Comparison of ENCODE assay signal across 1 cellular context in genomic region chr15:96330450-96331140, GRCh38.
TF ChIP-seq lines count a peak whose summit lies in the region.

NR2F2 (plus strand) TSS chr15:96330700; CDS start chr15:96332106, 1,406 bp downstream.

TF ChIP-seq in HEK293, 187 proteins besides CTCF, POLR2A, EP300 and RAD21 (continued from another document):
- TF ChIP-seq ZNF280D (tag by site-specific recombination; IDR thresholded peaks at IDR 0.05): no peak
- no peak for TF ChIP-seq ZNF202 (tag by site-specific recombination; IDR thresholded peaks at IDR 0.05; ENCODE audit: borderline replicate concordance)
- peak; percentile 84 for TF ChIP-seq ZNF610 (tag by site-specific recombination; IDR thresholded peaks at IDR 0.05; ENCODE audit: borderline replicate concordance)
- no peak for TF ChIP-seq ZNF768 (tag by site-specific recombination; IDR thresholded peaks at IDR 0.05)
- no peak for TF ChIP-seq ZFP41 (tag by site-specific recombination; IDR thresholded peaks at IDR 0.05; ENCODE audit: borderline replicate concordance)
- peak; percentile 66; the same call in 1 of the 2 replicates for TF ChIP-seq ZSCAN23 (tag by site-specific recombination; IDR thresholded peaks at IDR 0.05)
- peak; percentile 33 for TF ChIP-seq ZNF692 (tag by site-specific recombination; IDR thresholded peaks at IDR 0.05)
- peak; percentile 95 for TF ChIP-seq ZNF2 (tag by site-specific recombination; IDR thresholded peaks at IDR 0.05)
- 0 out of 2 replicates have a peak, but pooled peaks have one; percentile 30 for TF ChIP-seq ZBTB48 (tag by site-specific recombination; IDR thresholded peaks at IDR 0.05)
- TF ChIP-seq KLF7 (tag by site-specific recombination; IDR thresholded peaks at IDR 0.05; ENCODE audit: borderline replicate concordance): no peak
- TF ChIP-seq ZNF423 (tag by site-specific recombination; IDR thresholded peaks at IDR 0.05): no peak; the same call in 1 of the 2 replicates
- TF ChIP-seq EGR2 (tag by site-specific recombination; IDR thresholded peaks at IDR 0.05; ENCODE audit: low read depth): no peak
- TF ChIP-seq ZNF785 (tag by site-specific recombination; IDR thresholded peaks at IDR 0.05): no peak
- TF ChIP-seq ZNF19 (tag by site-specific recombination; IDR thresholded peaks at IDR 0.05; ENCODE audit: low read depth): no peak
- TF ChIP-seq ZNF223 (tag by site-specific recombination; IDR thresholded peaks at IDR 0.05): no peak
- no peak for TF ChIP-seq ZNF747 (tag by site-specific recombination; IDR thresholded peaks at IDR 0.05)
- TF ChIP-seq ZNF221 (tag by site-specific recombination; IDR thresholded peaks at IDR 0.05; ENCODE audit: borderline replicate concordance): no peak
- no peak for TF ChIP-seq SP3 (tag by site-specific recombination; IDR thresholded peaks at IDR 0.05)
- peak; percentile 89 for TF ChIP-seq ZNF341 (tag by site-specific recombination; IDR thresholded peaks at IDR 0.05; ENCODE audit: low read depth)
- TF ChIP-seq SCRT1 (tag by site-specific recombination; IDR thresholded peaks at IDR 0.05; ENCODE audit: borderline replicate concordance): no peak
- TF ChIP-seq ZNF623 (tag by site-specific recombination; IDR thresholded peaks at IDR 0.05): no peak
- no peak for TF ChIP-seq ZNF48 (tag by site-specific recombination; IDR thresholded peaks at IDR 0.05)
- 0 out of 2 replicates have a peak, but pooled peaks have one; percentile 18 for TF ChIP-seq ZIC2 (tag by site-specific recombination; IDR thresholded peaks at IDR 0.05)
- no peak for TF ChIP-seq ZNF791 (tag by site-specific recombination; IDR thresholded peaks at IDR 0.05)
- peak; percentile 80; the same call in 1 of the 2 replicates for TF ChIP-seq TSHZ1 (tag by site-specific recombination; IDR thresholded peaks at IDR 0.05; ENCODE audit: borderline replicate concordance)
- peak; percentile 69; the same call in 1 of the 2 replicates for TF ChIP-seq ZNF513 (tag by site-specific recombination; IDR thresholded peaks at IDR 0.05)
- TF ChIP-seq ZBTB44 (tag by site-specific recombination; IDR thresholded peaks at IDR 0.05): peak; percentile 92
- TF ChIP-seq ZNF366 (tag by site-specific recombination; conservative IDR thresholded peaks at IDR 0.05): peak; percentile 97
- TF ChIP-seq ZBTB6 (tag by site-specific recombination; IDR thresholded peaks at IDR 0.05): peak; percentile 56; the same call in 1 of the 2 replicates
- peak; percentile 61 for TF ChIP-seq ZNF629 (tag by site-specific recombination; IDR thresholded peaks at IDR 0.05)
- no peak for TF ChIP-seq ZNF76 (tag by site-specific recombination; IDR thresholded peaks at IDR 0.05; ENCODE audit: borderline replicate concordance, low read depth)
- peak; percentile 64; the same call in 1 of the 2 replicates for TF ChIP-seq KLF16 (tag by site-specific recombination; IDR thresholded peaks at IDR 0.05)
- peak; percentile 84 for TF ChIP-seq ZNF18 (tag by site-specific recombination; IDR thresholded peaks at IDR 0.05)
- TF ChIP-seq GLI2 (tag by site-specific recombination; IDR thresholded peaks at IDR 0.05; ENCODE audit: borderline replicate concordance, low read depth): no peak
- TF ChIP-seq SP2 (tag by site-specific recombination; IDR thresholded peaks at IDR 0.05): no peak
- no peak for TF ChIP-seq MEIS1 (CRISPR knock-in tag; IDR thresholded peaks at IDR 0.05; ENCODE audit: borderline replicate concordance)
- peak; percentile 47; the same call in 1 of the 2 replicates for TF ChIP-seq MZF1 (tag by site-specific recombination; IDR thresholded peaks at IDR 0.05; ENCODE audit: borderline replicate concordance)
- no peak for TF ChIP-seq ZNF266 (tag by site-specific recombination; IDR thresholded peaks at IDR 0.05; ENCODE audit: low read depth)
- TF ChIP-seq ZNF560 (tag by site-specific recombination; IDR thresholded peaks at IDR 0.05; ENCODE audit: borderline replicate concordance): no peak
- peak; percentile 57 for TF ChIP-seq KLF8 (tag by site-specific recombination; IDR thresholded peaks at IDR 0.05)
- TF ChIP-seq ZNF664 (tag by site-specific recombination; IDR thresholded peaks at IDR 0.05): no peak
- TF ChIP-seq KLF10 (tag by site-specific recombination; IDR thresholded peaks at IDR 0.05): peak; percentile 42; the same call in 1 of the 2 replicates
- TF ChIP-seq ZNF133 (tag by site-specific recombination; IDR thresholded peaks at IDR 0.05): no peak
- peak; percentile 79 for TF ChIP-seq ZNF24 (tag by site-specific recombination; IDR thresholded peaks at IDR 0.05)
- TF ChIP-seq ZNF394 (tag by site-specific recombination; IDR thresholded peaks at IDR 0.05; ENCODE audit: borderline replicate concordance): peak; percentile 91
- no peak for TF ChIP-seq ZNF677 (tag by site-specific recombination; IDR thresholded peaks at IDR 0.05)
- TF ChIP-seq ZNF501 (tag by site-specific recombination; IDR thresholded peaks at IDR 0.05): peak; percentile 75; the same call in 1 of the 2 replicates
- TF ChIP-seq ZNF302 (tag by site-specific recombination; IDR thresholded peaks at IDR 0.05; ENCODE audit: low read depth): no peak
